Comparison of ENCODE assay signal across 1 cellular context in genomic region chr7:67913604-67914003, GRCh38.
TF ChIP-seq lines count a peak whose summit lies in the region.

No MANE protein-coding gene starts in this region.

TF ChIP-seq in WTC11, 78 proteins besides CTCF, POLR2A, EP300 and RAD21 (continued from another document):
- TF ChIP-seq PRDM15 (CRISPR knock-in tag; IDR thresholded peaks at IDR 0.05) (no peak), NR3C1 (CRISPR knock-in tag; conservative IDR thresholded peaks at IDR 0.05; ENCODE audit: low read depth) (no peak), ATF2 (CRISPR knock-in tag; IDR thresholded peaks at IDR 0.05; ENCODE audit: borderline replicate concordance, low read depth) (no peak), ZNF532 (CRISPR knock-in tag; IDR thresholded peaks at IDR 0.05; ENCODE audit: borderline replicate concordance) (no peak), ZNF317 (CRISPR knock-in tag; IDR thresholded peaks at IDR 0.05; ENCODE audit: borderline replicate concordance, low read depth) (no peak)
- TF ChIP-seq, protein P1, sequence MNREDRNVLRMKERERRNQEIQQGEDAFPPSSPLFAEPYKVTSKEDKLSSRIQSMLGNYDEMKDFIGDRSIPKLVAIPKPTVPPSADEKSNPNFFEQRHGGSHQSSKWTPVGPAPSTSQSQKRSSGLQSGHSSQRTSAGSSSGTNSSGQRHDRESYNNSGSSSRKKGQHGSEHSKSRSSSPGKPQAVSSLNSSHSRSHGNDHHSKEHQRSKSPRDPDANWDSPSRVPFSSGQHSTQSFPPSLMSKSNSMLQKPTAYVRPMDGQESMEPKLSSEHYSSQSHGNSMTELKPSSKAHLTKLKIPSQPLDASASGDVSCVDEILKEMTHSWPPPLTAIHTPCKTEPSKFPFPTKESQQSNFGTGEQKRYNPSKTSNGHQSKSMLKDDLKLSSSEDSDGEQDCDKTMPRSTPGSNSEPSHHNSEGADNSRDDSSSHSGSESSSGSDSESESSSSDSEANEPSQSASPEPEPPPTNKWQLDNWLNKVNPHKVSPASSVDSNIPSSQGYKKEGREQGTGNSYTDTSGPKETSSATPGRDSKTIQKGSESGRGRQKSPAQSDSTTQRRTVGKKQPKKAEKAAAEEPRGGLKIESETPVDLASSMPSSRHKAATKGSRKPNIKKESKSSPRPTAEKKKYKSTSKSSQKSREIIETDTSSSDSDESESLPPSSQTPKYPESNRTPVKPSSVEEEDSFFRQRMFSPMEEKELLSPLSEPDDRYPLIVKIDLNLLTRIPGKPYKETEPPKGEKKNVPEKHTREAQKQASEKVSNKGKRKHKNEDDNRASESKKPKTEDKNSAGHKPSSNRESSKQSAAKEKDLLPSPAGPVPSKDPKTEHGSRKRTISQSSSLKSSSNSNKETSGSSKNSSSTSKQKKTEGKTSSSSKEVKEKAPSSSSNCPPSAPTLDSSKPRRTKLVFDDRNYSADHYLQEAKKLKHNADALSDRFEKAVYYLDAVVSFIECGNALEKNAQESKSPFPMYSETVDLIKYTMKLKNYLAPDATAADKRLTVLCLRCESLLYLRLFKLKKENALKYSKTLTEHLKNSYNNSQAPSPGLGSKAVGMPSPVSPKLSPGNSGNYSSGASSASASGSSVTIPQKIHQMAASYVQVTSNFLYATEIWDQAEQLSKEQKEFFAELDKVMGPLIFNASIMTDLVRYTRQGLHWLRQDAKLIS (CRISPR knock-in tag; IDR thresholded peaks at IDR 0.05; ENCODE audit: borderline replicate concordance) = no peak
